Comparison of ENCODE assay signal across 1 cellular context in genomic region chr6:34236423-34237315, GRCh38.
A peak's percentile ranks its signal among the peaks of the same experiment; 100 is the strongest.
TF ChIP-seq lines count a peak whose summit lies in the region.

Gene HMGA1 (plus strand): TSS chr6:34236873. CDS start chr6:34240781, 3,908 bp downstream.

TF ChIP-seq in K562, 482 proteins besides CTCF, POLR2A, EP300 and RAD21 (continued from another document and continues in another):
- TF ChIP-seq, protein P1, sequence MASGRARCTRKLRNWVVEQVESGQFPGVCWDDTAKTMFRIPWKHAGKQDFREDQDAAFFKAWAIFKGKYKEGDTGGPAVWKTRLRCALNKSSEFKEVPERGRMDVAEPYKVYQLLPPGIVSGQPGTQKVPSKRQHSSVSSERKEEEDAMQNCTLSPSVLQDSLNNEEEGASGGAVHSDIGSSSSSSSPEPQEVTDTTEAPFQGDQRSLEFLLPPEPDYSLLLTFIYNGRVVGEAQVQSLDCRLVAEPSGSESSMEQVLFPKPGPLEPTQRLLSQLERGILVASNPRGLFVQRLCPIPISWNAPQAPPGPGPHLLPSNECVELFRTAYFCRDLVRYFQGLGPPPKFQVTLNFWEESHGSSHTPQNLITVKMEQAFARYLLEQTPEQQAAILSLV (tag; IDR thresholded peaks at IDR 0.05), result no peak
- TF ChIP-seq, protein P2, sequence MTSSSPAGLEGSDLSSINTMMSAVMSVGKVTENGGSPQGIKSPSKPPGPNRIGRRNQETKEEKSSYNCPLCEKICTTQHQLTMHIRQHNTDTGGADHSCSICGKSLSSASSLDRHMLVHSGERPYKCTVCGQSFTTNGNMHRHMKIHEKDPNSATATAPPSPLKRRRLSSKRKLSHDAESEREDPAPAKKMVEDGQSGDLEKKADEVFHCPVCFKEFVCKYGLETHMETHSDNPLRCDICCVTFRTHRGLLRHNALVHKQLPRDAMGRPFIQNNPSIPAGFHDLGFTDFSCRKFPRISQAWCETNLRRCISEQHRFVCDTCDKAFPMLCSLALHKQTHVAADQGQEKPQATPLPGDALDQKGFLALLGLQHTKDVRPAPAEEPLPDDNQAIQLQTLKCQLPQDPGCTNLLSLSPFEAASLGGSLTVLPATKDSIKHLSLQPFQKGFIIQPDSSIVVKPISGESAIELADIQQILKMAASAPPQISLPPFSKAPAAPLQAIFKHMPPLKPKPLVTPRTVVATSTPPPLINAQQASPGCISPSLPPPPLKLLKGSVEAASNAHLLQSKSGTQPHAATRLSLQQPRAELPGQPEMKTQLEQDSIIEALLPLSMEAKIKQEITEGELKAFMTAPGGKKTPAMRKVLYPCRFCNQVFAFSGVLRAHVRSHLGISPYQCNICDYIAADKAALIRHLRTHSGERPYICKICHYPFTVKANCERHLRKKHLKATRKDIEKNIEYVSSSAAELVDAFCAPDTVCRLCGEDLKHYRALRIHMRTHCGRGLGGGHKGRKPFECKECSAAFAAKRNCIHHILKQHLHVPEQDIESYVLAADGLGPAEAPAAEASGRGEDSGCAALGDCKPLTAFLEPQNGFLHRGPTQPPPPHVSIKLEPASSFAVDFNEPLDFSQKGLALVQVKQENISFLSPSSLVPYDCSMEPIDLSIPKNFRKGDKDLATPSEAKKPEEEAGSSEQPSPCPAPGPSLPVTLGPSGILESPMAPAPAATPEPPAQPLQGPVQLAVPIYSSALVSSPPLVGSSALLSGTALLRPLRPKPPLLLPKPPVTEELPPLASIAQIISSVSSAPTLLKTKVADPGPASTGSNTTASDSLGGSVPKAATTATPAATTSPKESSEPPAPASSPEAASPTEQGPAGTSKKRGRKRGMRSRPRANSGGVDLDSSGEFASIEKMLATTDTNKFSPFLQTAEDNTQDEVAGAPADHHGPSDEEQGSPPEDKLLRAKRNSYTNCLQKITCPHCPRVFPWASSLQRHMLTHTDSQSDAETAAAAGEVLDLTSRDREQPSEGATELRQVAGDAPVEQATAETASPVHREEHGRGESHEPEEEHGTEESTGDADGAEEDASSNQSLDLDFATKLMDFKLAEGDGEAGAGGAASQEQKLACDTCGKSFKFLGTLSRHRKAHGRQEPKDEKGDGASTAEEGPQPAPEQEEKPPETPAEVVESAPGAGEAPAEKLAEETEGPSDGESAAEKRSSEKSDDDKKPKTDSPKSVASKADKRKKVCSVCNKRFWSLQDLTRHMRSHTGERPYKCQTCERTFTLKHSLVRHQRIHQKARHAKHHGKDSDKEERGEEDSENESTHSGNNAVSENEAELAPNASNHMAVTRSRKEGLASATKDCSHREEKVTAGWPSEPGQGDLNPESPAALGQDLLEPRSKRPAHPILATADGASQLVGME (CRISPR knock-in tag; IDR thresholded peaks at IDR 0.05), result peak; percentile 39; the same call in 1 of the 2 replicates
- TF ChIP-seq, protein P3, sequence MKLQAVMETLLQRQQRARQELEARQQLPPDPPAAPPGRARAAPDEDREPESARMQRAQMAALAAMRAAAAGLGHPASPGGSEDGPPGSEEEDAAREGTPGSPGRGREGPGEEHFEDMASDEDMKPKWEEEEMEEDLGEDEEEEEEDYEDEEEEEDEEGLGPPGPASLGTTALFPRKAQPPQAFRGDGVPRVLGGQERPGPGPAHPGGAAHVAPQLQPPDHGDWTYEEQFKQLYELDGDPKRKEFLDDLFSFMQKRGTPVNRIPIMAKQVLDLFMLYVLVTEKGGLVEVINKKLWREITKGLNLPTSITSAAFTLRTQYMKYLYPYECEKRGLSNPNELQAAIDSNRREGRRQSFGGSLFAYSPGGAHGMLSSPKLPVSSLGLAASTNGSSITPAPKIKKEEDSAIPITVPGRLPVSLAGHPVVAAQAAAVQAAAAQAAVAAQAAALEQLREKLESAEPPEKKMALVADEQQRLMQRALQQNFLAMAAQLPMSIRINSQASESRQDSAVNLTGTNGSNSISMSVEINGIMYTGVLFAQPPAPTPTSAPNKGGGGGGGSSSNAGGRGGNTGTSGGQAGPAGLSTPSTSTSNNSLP (IDR thresholded peaks at IDR 0.05; ENCODE audit: borderline replicate concordance, low read depth, low read length), result peak; percentile 47; the same call in 1 of the 2 replicates
- TF ChIP-seq NFIC (IDR thresholded peaks at IDR 0.05) (peak; percentile 96), SIN3B (IDR thresholded peaks at IDR 0.05; ENCODE audit: low read depth) (0 out of 2 replicates have a peak, but pooled peaks have one; percentile 12), NCOR1 (IDR thresholded peaks at IDR 0.05) (peak; percentile 76), NONO (IDR thresholded peaks at IDR 0.05; ENCODE audit: low read depth in 2 of 2, low read length in 1 of 2) (peak; percentile 79 to 94), KDM4B (IDR thresholded peaks at IDR 0.05; ENCODE audit: borderline replicate concordance in 2 of 2, low read depth in 1 of 2) (0 out of 4 replicates have a peak, but pooled peaks of 1 of the 2 experiments have one; percentile 66), ZBTB7A (IDR thresholded peaks at IDR 0.05; ENCODE audit: borderline replicate concordance, control insufficient read depth, low read depth, low read length) (peak; percentile 94; the same call in 1 of the 2 replicates), ZBTB9 (CRISPR knock-in tag; IDR thresholded peaks at IDR 0.05) (peak; percentile 89; the same call in 1 of the 2 replicates), ZNF75A (CRISPR knock-in tag; IDR thresholded peaks at IDR 0.05) (no peak), GTF2B (IDR thresholded peaks at IDR 0.05; ENCODE audit: extremely low read depth, insufficient read length) (peak; percentile 63), SMARCE1 (IDR thresholded peaks at IDR 0.05) (no peak), POLR2H (tag; IDR thresholded peaks at IDR 0.05; ENCODE audit: low read depth) (peak; percentile 97), CEBPB (tag; IDR thresholded peaks at IDR 0.05) (0 out of 2 replicates have a peak, but pooled peaks have one; percentile 7), CBFA2T3 (IDR thresholded peaks at IDR 0.05) (peak; percentile 17; the same call in 1 of the 2 replicates), TAF1 (IDR thresholded peaks at IDR 0.05; ENCODE audit: control insufficient read depth, extremely low read depth, insufficient read depth, low read length, severe bottlenecking) (peak; percentile 94), NRF1 (conservative IDR thresholded peaks at IDR 0.05 in 1 of 2, IDR thresholded peaks at IDR 0.05 in 1 of 2) (peak; percentile 82 to 83), JUND (IDR thresholded peaks at IDR 0.05; ENCODE audit: borderline replicate concordance, low read depth, low read length) (peak; percentile 44; the same call in 1 of the 2 replicates), JUND (tag; IDR thresholded peaks at IDR 0.05; ENCODE audit: borderline replicate concordance, low read depth, low read length) (no peak; the same call in 2 of the 3 replicates), TSC22D4 (tag; IDR thresholded peaks at IDR 0.05) (no peak), RB1 (IDR thresholded peaks at IDR 0.05; ENCODE audit: low read depth) (peak; percentile 85), RUNX1 (IDR thresholded peaks at IDR 0.05; ENCODE audit: low read depth) (peak; percentile 64; the same call in 1 of the 2 replicates), ZNF347 (CRISPR knock-in tag; IDR thresholded peaks at IDR 0.05; ENCODE audit: low read depth) (0 out of 2 replicates have a peak, but pooled peaks have one; percentile 34), XRCC5 (IDR thresholded peaks at IDR 0.05; ENCODE audit: low read depth, low read length) (no peak), NFE2L1 (tag; IDR thresholded peaks at IDR 0.05; ENCODE audit: borderline replicate concordance, low read depth) (no peak), SFPQ (IDR thresholded peaks at IDR 0.05; ENCODE audit: low read depth, low read length) (no peak), PHF20 (IDR thresholded peaks at IDR 0.05; ENCODE audit: partially characterized antibody) (peak; percentile 60), POU5F1 (IDR thresholded peaks at IDR 0.05; ENCODE audit: borderline replicate concordance, low read depth, low read length, partially characterized antibody) (no peak), SAFB2 (IDR thresholded peaks at IDR 0.05; ENCODE audit: borderline replicate concordance, low read depth, low read length, severe bottlenecking) (no peak), TRIM28 (IDR thresholded peaks at IDR 0.05) (0 out of 2 replicates have a peak, but pooled peaks have one; percentile 14), GABPB1 (CRISPR knock-in tag; IDR thresholded peaks at IDR 0.05) (no peak; the same call in none of the 2 replicates), ADNP (tag; IDR thresholded peaks at IDR 0.05) (no peak)
- TF ChIP-seq, protein P4, sequence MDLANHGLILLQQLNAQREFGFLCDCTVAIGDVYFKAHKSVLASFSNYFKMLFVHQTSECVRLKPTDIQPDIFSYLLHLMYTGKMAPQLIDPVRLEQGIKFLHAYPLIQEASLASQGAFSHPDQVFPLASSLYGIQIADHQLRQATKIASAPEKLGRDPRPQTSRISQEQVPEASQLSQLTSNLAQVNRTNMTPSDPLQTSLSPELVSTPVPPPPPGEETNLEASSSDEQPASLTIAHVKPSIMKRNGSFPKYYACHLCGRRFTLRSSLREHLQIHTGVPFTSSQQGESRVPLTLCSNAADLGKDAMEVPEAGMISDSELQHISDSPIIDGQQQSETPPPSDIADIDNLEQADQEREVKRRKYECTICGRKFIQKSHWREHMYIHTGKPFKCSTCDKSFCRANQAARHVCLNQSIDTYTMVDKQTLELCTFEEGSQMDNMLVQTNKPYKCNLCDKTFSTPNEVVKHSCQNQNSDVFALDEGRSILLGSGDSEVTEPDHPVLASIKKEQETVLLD (IDR thresholded peaks at IDR 0.05), result peak; percentile 85
- TF ChIP-seq, protein P5, sequence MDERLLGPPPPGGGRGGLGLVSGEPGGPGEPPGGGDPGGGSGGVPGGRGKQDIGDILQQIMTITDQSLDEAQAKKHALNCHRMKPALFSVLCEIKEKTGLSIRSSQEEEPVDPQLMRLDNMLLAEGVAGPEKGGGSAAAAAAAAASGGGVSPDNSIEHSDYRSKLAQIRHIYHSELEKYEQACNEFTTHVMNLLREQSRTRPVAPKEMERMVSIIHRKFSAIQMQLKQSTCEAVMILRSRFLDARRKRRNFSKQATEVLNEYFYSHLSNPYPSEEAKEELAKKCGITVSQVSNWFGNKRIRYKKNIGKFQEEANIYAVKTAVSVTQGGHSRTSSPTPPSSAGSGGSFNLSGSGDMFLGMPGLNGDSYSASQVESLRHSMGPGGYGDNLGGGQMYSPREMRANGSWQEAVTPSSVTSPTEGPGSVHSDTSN (CRISPR knock-in tag; IDR thresholded peaks at IDR 0.05; ENCODE audit: low read depth), result peak; percentile 78
- TF ChIP-seq, protein P5 (tag; conservative IDR thresholded peaks at IDR 0.05; ENCODE audit: low read depth), result no peak; the same call in 1 of the 2 replicates
- TF ChIP-seq, protein P6, sequence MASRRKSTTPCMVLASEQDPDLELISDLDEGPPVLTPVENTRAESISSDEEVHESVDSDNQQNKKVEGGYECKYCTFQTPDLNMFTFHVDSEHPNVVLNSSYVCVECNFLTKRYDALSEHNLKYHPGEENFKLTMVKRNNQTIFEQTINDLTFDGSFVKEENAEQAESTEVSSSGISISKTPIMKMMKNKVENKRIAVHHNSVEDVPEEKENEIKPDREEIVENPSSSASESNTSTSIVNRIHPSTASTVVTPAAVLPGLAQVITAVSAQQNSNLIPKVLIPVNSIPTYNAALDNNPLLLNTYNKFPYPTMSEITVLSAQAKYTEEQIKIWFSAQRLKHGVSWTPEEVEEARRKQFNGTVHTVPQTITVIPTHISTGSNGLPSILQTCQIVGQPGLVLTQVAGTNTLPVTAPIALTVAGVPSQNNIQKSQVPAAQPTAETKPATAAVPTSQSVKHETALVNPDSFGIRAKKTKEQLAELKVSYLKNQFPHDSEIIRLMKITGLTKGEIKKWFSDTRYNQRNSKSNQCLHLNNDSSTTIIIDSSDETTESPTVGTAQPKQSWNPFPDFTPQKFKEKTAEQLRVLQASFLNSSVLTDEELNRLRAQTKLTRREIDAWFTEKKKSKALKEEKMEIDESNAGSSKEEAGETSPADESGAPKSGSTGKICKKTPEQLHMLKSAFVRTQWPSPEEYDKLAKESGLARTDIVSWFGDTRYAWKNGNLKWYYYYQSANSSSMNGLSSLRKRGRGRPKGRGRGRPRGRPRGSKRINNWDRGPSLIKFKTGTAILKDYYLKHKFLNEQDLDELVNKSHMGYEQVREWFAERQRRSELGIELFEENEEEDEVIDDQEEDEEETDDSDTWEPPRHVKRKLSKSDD (conservative IDR thresholded peaks at IDR 0.05; ENCODE audit: low read length), result peak; percentile 49; the same call in 1 of the 2 replicates
- TF ChIP-seq, protein P7, sequence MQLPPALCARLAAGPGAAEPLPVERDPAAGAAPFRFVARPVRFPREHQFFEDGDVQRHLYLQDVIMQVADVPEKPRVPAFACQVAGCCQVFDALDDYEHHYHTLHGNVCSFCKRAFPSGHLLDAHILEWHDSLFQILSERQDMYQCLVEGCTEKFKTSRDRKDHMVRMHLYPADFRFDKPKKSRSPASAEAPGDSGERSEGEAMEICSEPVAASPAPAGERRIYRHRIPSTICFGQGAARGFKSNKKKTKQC (CRISPR knock-in tag; IDR thresholded peaks at IDR 0.05), result peak; percentile 64; the same call in 1 of the 2 replicates
